ENCODE assay signal across 8 cellular contexts in genomic region chr16:23452572-23453337, GRCh38. TPM values are rescaled to one million over a fixed set of nuclear protein-coding genes. Genes with fewer than 3 reads are reported as not detected.
A peak's percentile ranks its signal among the peaks of the same experiment; 100 is the strongest.
DNase-seq lines count a peak whose midpoint lies in the region; ATAC-seq, FAIRE-seq and TF ChIP-seq lines count a peak whose summit lies in the region.

Gene COG7, minus strand, starts transcription at chr16:23453189. Its CDS starts 195 bp downstream, at chr16:23452994.

- TF ChIP-seq EP300 in A549 (IDR thresholded peaks at IDR 0.05): no peak

- DNase-seq in A549 (ENCODE audit: low read depth in 1 of 2, low spot score in 1 of 2): peak; percentile 76 to 89
- peak; percentile 82 for DNase-seq in NCI-H226
- DNase-seq in central memory CD4-positive, alpha-beta T cell: peak; percentile 81
- DNase-seq in inferior parietal cortex (ENCODE audit: extremely low spot score): peak; percentile 90
- peak; percentile 66 for DNase-seq in smooth muscle cell of the brain vasculature (ENCODE audit: low read depth, low spot score)

- 0% methylated on average over 34 of the region's 57 CpGs for WGBS in A549 (ENCODE audit: missing lambda C conversion rate)

- TF ChIP-seq RAD21 in A549 (conservative IDR thresholded peaks at IDR 0.05 in 1 of 2, IDR thresholded peaks at IDR 0.05 in 1 of 2): no peak

- no peak for TF ChIP-seq CTCF in A549 (IDR thresholded peaks at IDR 0.05)

- no peak for FAIRE-seq in A549 (lab: Jason Lieb, UNC)

- peak within 1 kb of the TSS; percentile 76 for H3K4me2 ChIP-seq in A549

- ATAC-seq in A549 (peak; percentile 94 to 96), GM18861 (IDR thresholded peaks at IDR 0.05; ENCODE audit: unreplicated experiment) (peak; percentile 76), HG03095 (IDR thresholded peaks at IDR 0.05; ENCODE audit: unreplicated experiment) (peak; percentile 71)
- ATAC-seq in activated CD4-positive, CD25-positive, alpha-beta regulatory T cell treated with anti-CD3 and anti-CD28 coated beads, Interleukin-2, amount 50 U/mL, for 24 hours: peak; percentile 90 to 92

- peaks cover 12% of the 10 kb centered on the region; the same call in 1 of the 3 replicates for H3K4me1 ChIP-seq in A549

- peak within 1 kb of the TSS; percentile 62 for H3K4me3 ChIP-seq in A549

- H3K9me3 ChIP-seq in A549: no peaks in the 10 kb centered on the region

- CTCF ChIA-PET in A549 (lab: Yijun Ruan, JAX): interaction anchor here (0.9 to 12.2 kb wide), 3 partner anchors 18 to 105 kb away, joined by 3 to 120 read pairs (median 3); partner anchors contain the start of gene UBFD1

- peak; percentile 65 for TF ChIP-seq POLR2A in A549 (IDR thresholded peaks at IDR 0.05; ENCODE audit: low read length)

- H3K27ac ChIP-seq in A549: peak within 1 kb of the TSS; percentile 84 to 95

- POLR2A ChIA-PET in A549 (lab: Yijun Ruan, JAX): interaction anchor here (0.5 to 1.0 kb wide), 4 partner anchors 12 to 86 kb away, joined by 3 to 9 read pairs (median 4); no protein-coding TSS in a partner anchor

TF ChIP-seq in A549, 52 proteins besides CTCF, POLR2A, EP300 and RAD21:
- TF ChIP-seq, protein P1, sequence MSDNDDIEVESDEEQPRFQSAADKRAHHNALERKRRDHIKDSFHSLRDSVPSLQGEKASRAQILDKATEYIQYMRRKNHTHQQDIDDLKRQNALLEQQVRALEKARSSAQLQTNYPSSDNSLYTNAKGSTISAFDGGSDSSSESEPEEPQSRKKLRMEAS (IDR thresholded peaks at IDR 0.05): peak; percentile 82; the same call in 1 of the 2 replicates
- TF ChIP-seq, protein P2, sequence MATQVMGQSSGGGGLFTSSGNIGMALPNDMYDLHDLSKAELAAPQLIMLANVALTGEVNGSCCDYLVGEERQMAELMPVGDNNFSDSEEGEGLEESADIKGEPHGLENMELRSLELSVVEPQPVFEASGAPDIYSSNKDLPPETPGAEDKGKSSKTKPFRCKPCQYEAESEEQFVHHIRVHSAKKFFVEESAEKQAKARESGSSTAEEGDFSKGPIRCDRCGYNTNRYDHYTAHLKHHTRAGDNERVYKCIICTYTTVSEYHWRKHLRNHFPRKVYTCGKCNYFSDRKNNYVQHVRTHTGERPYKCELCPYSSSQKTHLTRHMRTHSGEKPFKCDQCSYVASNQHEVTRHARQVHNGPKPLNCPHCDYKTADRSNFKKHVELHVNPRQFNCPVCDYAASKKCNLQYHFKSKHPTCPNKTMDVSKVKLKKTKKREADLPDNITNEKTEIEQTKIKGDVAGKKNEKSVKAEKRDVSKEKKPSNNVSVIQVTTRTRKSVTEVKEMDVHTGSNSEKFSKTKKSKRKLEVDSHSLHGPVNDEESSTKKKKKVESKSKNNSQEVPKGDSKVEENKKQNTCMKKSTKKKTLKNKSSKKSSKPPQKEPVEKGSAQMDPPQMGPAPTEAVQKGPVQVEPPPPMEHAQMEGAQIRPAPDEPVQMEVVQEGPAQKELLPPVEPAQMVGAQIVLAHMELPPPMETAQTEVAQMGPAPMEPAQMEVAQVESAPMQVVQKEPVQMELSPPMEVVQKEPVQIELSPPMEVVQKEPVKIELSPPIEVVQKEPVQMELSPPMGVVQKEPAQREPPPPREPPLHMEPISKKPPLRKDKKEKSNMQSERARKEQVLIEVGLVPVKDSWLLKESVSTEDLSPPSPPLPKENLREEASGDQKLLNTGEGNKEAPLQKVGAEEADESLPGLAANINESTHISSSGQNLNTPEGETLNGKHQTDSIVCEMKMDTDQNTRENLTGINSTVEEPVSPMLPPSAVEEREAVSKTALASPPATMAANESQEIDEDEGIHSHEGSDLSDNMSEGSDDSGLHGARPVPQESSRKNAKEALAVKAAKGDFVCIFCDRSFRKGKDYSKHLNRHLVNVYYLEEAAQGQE (IDR thresholded peaks at IDR 0.05): peak; percentile 24; the same call in 1 of the 2 replicates
- TF ChIP-seq RCOR1 (IDR thresholded peaks at IDR 0.05; ENCODE audit: low read depth, low read length) (no peak), ELK1 (IDR thresholded peaks at IDR 0.05; ENCODE audit: low read depth, low read length) (peak; percentile 60; the same call in 1 of the 2 replicates), TFCP2L1 (CRISPR knock-in tag; IDR thresholded peaks at IDR 0.05) (no peak), EHMT2 (IDR thresholded peaks at IDR 0.05; ENCODE audit: low read depth) (no peak), ZSCAN20 (CRISPR knock-in tag; IDR thresholded peaks at IDR 0.05) (no peak), MYC (IDR thresholded peaks at IDR 0.05; ENCODE audit: borderline replicate concordance, low read length) (no peak), BHLHE40 (IDR thresholded peaks at IDR 0.05; ENCODE audit: low read depth, low read length) (no peak), PHF8 (IDR thresholded peaks at IDR 0.05; ENCODE audit: borderline replicate concordance, low read depth) (peak; percentile 93), PBX3 (IDR thresholded peaks at IDR 0.05) (no peak), JUN (IDR thresholded peaks at IDR 0.05) (peak in 1 of 2 experiments; percentile 86; a peak in 4 of 5 replicates), MAFK (IDR thresholded peaks at IDR 0.05; ENCODE audit: partially characterized antibody) (no peak), CBX8 (IDR thresholded peaks at IDR 0.05) (no peak), HMGXB4 (CRISPR knock-in tag; IDR thresholded peaks at IDR 0.05; ENCODE audit: borderline replicate concordance) (no peak)

RNA-seq across cellular contexts. Expression of gene COG7, which starts in this region (rescaled TPM):
- 18.5 and 24.7 TPM in 2 replicates for polyA plus RNA-seq in A549 (2011; rRNA removed)
- polyA plus RNA-seq in A549 (2012; cell fraction: cytosol; rRNA removed): 34.3 and 35.9 TPM in 2 replicates
- 66.7 and 71.6 TPM in 2 replicates for polyA plus RNA-seq in A549 (2012; cell fraction: nucleus; rRNA removed)
- 10.3 to 11.3 TPM (median 10.5 TPM) in 3 replicates for polyA plus RNA-seq in A549 (2017; fragmentation: RNase III; extraction: RNeasy Plus Mini Kit Qiagen cat#74134 plus additional on column Dnase treatment)
- polyA minus RNA-seq in A549 (2011; rRNA and poly(A)+ RNA removed): 19.1 and 25.8 TPM in 2 replicates

Comparison
In these comparisons a context has a peak if more than half of its experiments do, and no peak if none do; other contexts are left out.
1. Peak in every context shown above with its lines: DNase-seq, ATAC-seq, H3K4me3 ChIP-seq and H3K27ac ChIP-seq.